8 cellular contexts compared by ENCODE assay signal in genomic region chr14:91108941-91109611, GRCh38. TPM values are rescaled to one million over a fixed set of nuclear protein-coding genes. Genes with fewer than 3 reads are reported as not detected.
DNase-seq lines count a peak whose midpoint lies in the region; ATAC-seq and TF ChIP-seq lines count a peak whose summit lies in the region.

No MANE protein-coding gene starts in this region.

- peak; percentile 30 for ATAC-seq in naive thymus-derived CD4-positive, alpha-beta T cell
- ATAC-seq in GM18873 (IDR thresholded peaks at IDR 0.05; ENCODE audit: low FRiP score, unreplicated experiment) = no peak

- peak overlapping the region in 2 of 5 donors; percentile 26 to 29 for H3K27ac ChIP-seq in adrenal gland
- H3K27ac ChIP-seq in naive thymus-derived CD4-positive, alpha-beta T cell (ENCODE audit: low read depth, low read length) = peak overlapping the region; percentile 43
- no peak overlapping the region for H3K27ac ChIP-seq in neuronal stem cell (replicated peaks; ENCODE audit: low read length)

- no peaks in the 10 kb centered on the region for H3K27me3 Mint-ChIP-seq in naive thymus-derived CD4-positive, alpha-beta T cell

- TF ChIP-seq POLR2A in NB4 (IDR thresholded peaks at IDR 0.05; ENCODE audit: extremely low read depth, insufficient read length) (no peak), adrenal gland (IDR thresholded peaks at IDR 0.05) (no peak)

- no peak overlapping the region for H3K14ac ChIP-seq in neuronal stem cell (ENCODE audit: low read length)

- peaks cover 4 to 23% of the 10 kb centered on the region in 2 donors for H3K4me1 ChIP-seq in adrenal gland (replicated peaks in 1 of 2)
- peaks cover 26 to 34% of the 10 kb centered on the region in 2 donors for H3K4me1 ChIP-seq in naive thymus-derived CD4-positive, alpha-beta T cell (ENCODE audit: control insufficient read depth in 2 of 2, insufficient read depth in 2 of 2, low read length in 2 of 2)
- H3K4me1 ChIP-seq in neuronal stem cell (ENCODE audit: control insufficient read depth in 2 of 2, insufficient read depth in 1 of 2, low read depth in 1 of 2, low read length in 2 of 2) = peaks cover 6 to 14% of the 10 kb centered on the region in 2 donors

- no peak overlapping the region for H4K8ac ChIP-seq in neuronal stem cell (ENCODE audit: low read depth, low read length)

- H3K36me3 ChIP-seq in adrenal gland (replicated peaks in 1 of 2) (no peaks in the 10 kb centered on the region), neuronal stem cell (replicated peaks in 1 of 2; ENCODE audit: control insufficient read depth in 2 of 2, insufficient read depth in 2 of 2, low read length in 2 of 2) (no peaks in the 10 kb centered on the region)
- H3K36me3 ChIP-seq in naive thymus-derived CD4-positive, alpha-beta T cell (ENCODE audit: control insufficient read depth in 2 of 3, insufficient read depth in 3 of 3, low read length in 3 of 3) = no peaks in the 10 kb centered on the region

- DNase-seq in CD1c-positive myeloid dendritic cell (ENCODE audit: extremely low spot score) (peak; percentile 66), NB4 (ENCODE audit: low read depth) (peak; percentile 62), adrenal gland (peak in 4 of 7 donors; percentile 13 to 78 (median 24)), neuronal stem cell (ENCODE audit: low spot score) (no peak), NCI-H226 (no peak), foreskin melanocyte (no peak)
- peak in 7 of 9 donors; percentile 23 to 61 (median 37) for DNase-seq in naive thymus-derived CD4-positive, alpha-beta T cell

- H3K36me3 Mint-ChIP-seq in naive thymus-derived CD4-positive, alpha-beta T cell = peaks cover 0 to 17% (median 0%) of the 10 kb centered on the region in 5 donors

- no peaks in the 10 kb centered on the region for H3K9me3 ChIP-seq in adrenal gland (replicated peaks in 1 of 3)
- H3K9me3 ChIP-seq in naive thymus-derived CD4-positive, alpha-beta T cell (ENCODE audit: control insufficient read depth in 2 of 3, low read length in 3 of 3) = no peaks in the 10 kb centered on the region
- no peaks in the 10 kb centered on the region for H3K9me3 ChIP-seq in neuronal stem cell (replicated peaks in 1 of 2; ENCODE audit: control insufficient read depth in 2 of 2, insufficient read depth in 1 of 2, low read depth in 1 of 2, low read length in 2 of 2)

- no peak overlapping the region for H2BK5ac ChIP-seq in neuronal stem cell (ENCODE audit: low read length)

- no peak overlapping the region for H4K91ac ChIP-seq in neuronal stem cell (ENCODE audit: low read depth, low read length, poor library complexity)

- CTCF ChIA-PET in naive thymus-derived CD4-positive, alpha-beta T cell (lab: Charles Lee) = no interaction called here

- WGBS in adrenal gland, 4 donors = 49 to 55% (median 52%) methylated on average over 7 of the region's 7 CpGs
- WGBS in neuronal stem cell (ENCODE audit: extremely low coverage in 2 of 2, insufficient read length in 2 of 2, insufficient replicate concordance in 1 of 2), 2 donors = no CpG with 5 or more reads among the region's 7 CpGs

- H3K9me3 Mint-ChIP-seq in naive thymus-derived CD4-positive, alpha-beta T cell = peaks cover 0 to 2% (median 0%) of the 10 kb centered on the region in 11 donors

- H3K18ac ChIP-seq in neuronal stem cell (ENCODE audit: low read length) = no peak overlapping the region

- no peak overlapping the region for H3K23ac ChIP-seq in neuronal stem cell (ENCODE audit: low read depth, low read length, poor library complexity)

- H3K27me3 ChIP-seq in adrenal gland (no peaks in the 10 kb centered on the region), neuronal stem cell (ENCODE audit: control insufficient read depth in 3 of 3, insufficient read depth in 3 of 3, low read depth in 1 of 3, low read length in 3 of 3) (no peaks in the 10 kb centered on the region)
- H3K27me3 ChIP-seq in naive thymus-derived CD4-positive, alpha-beta T cell (ENCODE audit: control insufficient read depth in 2 of 2, insufficient read depth in 2 of 2, low read length in 2 of 2) = no peaks in the 10 kb centered on the region

- H2BK120ac ChIP-seq in neuronal stem cell (ENCODE audit: low read depth, low read length) = no peak overlapping the region

- POLR2A ChIA-PET in naive thymus-derived CD4-positive, alpha-beta T cell (lab: Charles Lee) = interaction anchor here (0.5 kb wide), 1 partner anchor 208 kb away, joined by 3 read pairs; no protein-coding TSS in a partner anchor

- no peak overlapping the region for H2AK5ac ChIP-seq in neuronal stem cell (ENCODE audit: low read depth, low read length)

- H3K4me3 ChIP-seq in NB4 (ENCODE audit: low read depth, low read length) (no peak overlapping the region), adrenal gland (no peak overlapping the region), neuronal stem cell (ENCODE audit: low read length in 2 of 2) (no peak overlapping the region)
- no peak overlapping the region for H3K4me3 ChIP-seq in naive thymus-derived CD4-positive, alpha-beta T cell (ENCODE audit: low read length)

- intact Hi-C loops in adrenal gland (cut with DNase I) = no loop called here
- intact Hi-C loops in naive thymus-derived CD4-positive, alpha-beta T cell (cut with micrococcal nuclease) = no loop called here

- peak overlapping the region; percentile 34 to 76 (median 61) for H3K4me3 Mint-ChIP-seq in naive thymus-derived CD4-positive, alpha-beta T cell

- H2AFZ ChIP-seq in neuronal stem cell (ENCODE audit: low read length) = no peak overlapping the region

- H3K4me2 ChIP-seq in neuronal stem cell (ENCODE audit: insufficient read depth, low read length, poor library complexity, severe bottlenecking) = no peak overlapping the region

- no peak overlapping the region for H3K4ac ChIP-seq in neuronal stem cell (ENCODE audit: low read length)

- TF ChIP-seq CTCF in NB4 (IDR thresholded peaks at IDR 0.05; ENCODE audit: low read depth, low read length) (no peak), adrenal gland (IDR thresholded peaks at IDR 0.05) (no peak)

- no peak overlapping the region for H2BK12ac ChIP-seq in neuronal stem cell (ENCODE audit: low read length)

- no peaks in the 10 kb centered on the region for H3K79me1 ChIP-seq in neuronal stem cell (ENCODE audit: low read depth, low read length)

- H3K27ac Mint-ChIP-seq in naive thymus-derived CD4-positive, alpha-beta T cell = peak overlapping the region; percentile 76 to 98 (median 89)

- no peak overlapping the region for H2BK15ac ChIP-seq in neuronal stem cell (ENCODE audit: low read length)

- H3K9ac ChIP-seq in neuronal stem cell (ENCODE audit: low read depth, low read length, poor library complexity) = no peak overlapping the region

- peaks cover 28 to 52% (median 50%) of the 10 kb centered on the region in 7 donors for H3K4me1 Mint-ChIP-seq in naive thymus-derived CD4-positive, alpha-beta T cell

RNA-seq across cellular contexts. Expression of gene DGLUCY, which starts 4.8 kb away (rescaled TPM):
- total RNA-seq in adrenal gland = 10 to 100 TPM; 48.9 to 93.4 (median 77.5) TPM
- 10 to 100 TPM; 50.3 to 65.1 (median 60.1) TPM for polyA plus RNA-seq in adrenal gland
- total RNA-seq in naive thymus-derived CD4-positive, alpha-beta T cell = 100 to 1,000 TPM in 2 of 5 experiments, 10 to 100 TPM in 3; 63.7 to 108 (median 95.9) TPM
- polyA plus RNA-seq in naive thymus-derived CD4-positive, alpha-beta T cell = 10 to 100 TPM; 31.1 to 41.7 TPM
- 31.3 TPM for polyA plus RNA-seq in neuronal stem cell (2013, experiment 1 of 2)
- 30.4 TPM for polyA plus RNA-seq in neuronal stem cell (2013, experiment 2 of 2)

RNA-seq across cellular contexts. Expression of gene RPS6KA5, which starts 48.6 kb away (rescaled TPM):
- total RNA-seq in adrenal gland = 1 to 10 TPM; 1.7 to 5.5 (median 1.9) TPM
- polyA plus RNA-seq in adrenal gland = under 1 TPM; 0.27 to 0.99 (median 0.72) TPM
- 10 to 100 TPM; 31.9 to 43.5 (median 34.3) TPM for total RNA-seq in naive thymus-derived CD4-positive, alpha-beta T cell
- polyA plus RNA-seq in naive thymus-derived CD4-positive, alpha-beta T cell = 10 to 100 TPM; 17.7 to 26.8 TPM
- polyA plus RNA-seq in neuronal stem cell (2013, experiment 1 of 2) = 4.1 TPM
- 3.8 TPM for polyA plus RNA-seq in neuronal stem cell (2013, experiment 2 of 2)

Comparison
In these comparisons a context has a peak if more than half of its experiments do, and no peak if none do; other contexts are left out.
1. DNase-seq: peak in CD1c-positive myeloid dendritic cell (single experiment), NB4 (single experiment), adrenal gland (4 of 7) and naive thymus-derived CD4-positive, alpha-beta T cell (7 of 9); none in neuronal stem cell (single experiment), NCI-H226 (single experiment) and foreskin melanocyte (single experiment).
2. RNA of gene RPS6KA5, which starts 48.6 kb away (total RNA-seq): 31.9 to 43.5 TPM in naive thymus-derived CD4-positive, alpha-beta T cell; 1.7 to 5.5 TPM in adrenal gland; every median in the first group is over 4 times any median in the second.